In genomic region chr11:11937957-11938356, GRCh38 we compare ENCODE assay signal across 30 cellular contexts.
DNase-seq lines count a peak whose midpoint lies in the region; ATAC-seq and TF ChIP-seq lines count a peak whose summit lies in the region.
"Had no signal": no experiment of that assay in that cellular context is flagged by ENCODE, and none has a peak within 500 bp of the region (broad histone marks: within the 10 kb centered on the region; RNA-seq: fewer than 3 reads in every experiment).

No MANE protein-coding gene starts in this region.

- H4K8ac ChIP-seq in IMR-90 (ENCODE audit: low read depth in 2 of 2, low read length in 2 of 2), result no peak overlapping the region

- no peak for TF ChIP-seq POLR2A in IMR-90 (IDR thresholded peaks at IDR 0.05; ENCODE audit: low read depth, low read length)

- intact Hi-C loops in IMR-90 (cut with micrococcal nuclease) (no loop called here), mucosa of descending colon (cut with DNase I, micrococcal nuclease) (loop anchor here in 1 of 2 donors (10.0 kb wide), 1 partner anchor 107 kb away; no protein-coding TSS in a partner anchor)

- no peak overlapping the region for H3K23ac ChIP-seq in IMR-90 (ENCODE audit: low read depth, low read length)

- H2BK15ac ChIP-seq in IMR-90 (ENCODE audit: low read depth, low read length), result no peak overlapping the region

- H3K9me3 ChIP-seq in IMR-90 (ENCODE audit: control insufficient read depth, insufficient read depth, low read length), result no peaks in the 10 kb centered on the region
- H3K9me3 ChIP-seq in SK-N-MC (ENCODE audit: low read depth, low read length), result no peaks in the 10 kb centered on the region
- H3K9me3 ChIP-seq in mucosa of descending colon, result no peaks in the 10 kb centered on the region
- H3K9me3 ChIP-seq: sigmoid colon, SK-N-SH, tibial nerve had no signal

- no peak overlapping the region for H3K18ac ChIP-seq in IMR-90 (ENCODE audit: low read depth, low read length)

- H3K9ac ChIP-seq in IMR-90 (ENCODE audit: low read depth, low read length) (no peak overlapping the region), SK-N-MC (ENCODE audit: insufficient read length) (no peak overlapping the region)
- H3K9ac ChIP-seq: SK-N-SH had no signal

- H2AFZ ChIP-seq in IMR-90 (replicated peaks; ENCODE audit: low read length, poor library complexity), result no peak overlapping the region

- H2BK20ac ChIP-seq in IMR-90 (ENCODE audit: low read depth, low read length), result no peak overlapping the region

- H3K4me3 ChIP-seq in IMR-90 (ENCODE audit: insufficient read depth, low read depth, low read length) (no peak overlapping the region), SK-N-MC (no peak overlapping the region), mucosa of descending colon (no peak overlapping the region)
- H3K4me3 ChIP-seq: GM12878, sigmoid colon, tibial nerve had no signal

- no TSS peak for BruUV-seq in IMR-90 (replicated peaks; lab: Mats Ljungman, UMichigan)

- peak; percentile 48 for DNase-seq in DMS53 (lab: John Stamatoyannopoulos, UW)
- peak; percentile 38 for DNase-seq in IMR-90
- no peak for DNase-seq in SK-N-MC (ENCODE audit: low read depth, low spot score)
- DNase-seq in left lobe of liver (ENCODE audit: low spot score), result no peak
- no peak for DNase-seq in mucosa of descending colon
- DNase-seq in activated naive CD4-positive, alpha-beta T cell treated with anti-CD3 and anti-CD28 coated beads, Interleukin-2, amount 50 U/mL, for 16 hours, result no peak
- DNase-seq in NCI-H2227 (lab: John Stamatoyannopoulos, UW; ENCODE audit: unreplicated experiment), result no peak
- DNase-seq: ACHN; activated B cell treated with CpG ODN at 0.5 μM for 24 hours; activated CD4-positive, alpha-beta T cell treated with anti-CD3 and anti-CD28 coated beads, Interleukin-2, amount 50 U/mL, for 1 hour; activated gamma-delta T cell treated with Interleukin-2 at 50 U/mL for 16 hours; activated T-cell treated with anti-CD3 and anti-CD28 coated beads, Interleukin-2, amount 50 U/mL, for 1 hour; CD8-positive, alpha-beta T cell; cortex of kidney; effector memory CD8-positive, alpha-beta T cell; erythroblast; foreskin fibroblast; GOT3; midbrain; naive thymus-derived CD4-positive, alpha-beta T cell; NCI-H446; NCI-H774; nucleus accumbens; sigmoid colon; SK-N-SH; stimulated activated CD4-positive, alpha-beta T cell treated with anti-CD3 and anti-CD28 coated beads, Interleukin-15, amount 100 ng/mL, for 24 hours; stimulated activated CD4-positive, alpha-beta T cell treated with anti-CD3 and anti-CD28 coated beads, Interleukin-4, amount 100 ng/mL, for 4 hours had no signal

- CTCF ChIA-PET in IMR-90 (lab: Yijun Ruan, JAX), result interaction anchor here (1.1 kb wide), 1 partner anchor 29 kb away, joined by 3 read pairs; no protein-coding TSS in a partner anchor

- in situ Hi-C loops in IMR-90 (cut with MboI; ENCODE audit: low sequenced_read_pairs), result loop anchor here (10.0 kb wide), 1 partner anchor 107 kb away; no protein-coding TSS in a partner anchor

- H2BK5ac ChIP-seq in IMR-90 (ENCODE audit: low read depth, low read length, poor library complexity, severe bottlenecking), result peak overlapping the region; percentile 60

- no peak overlapping the region for H2AK9ac ChIP-seq in IMR-90 (replicated peaks; ENCODE audit: low read depth, low read length, poor library complexity)

- H3K56ac ChIP-seq in IMR-90 (ENCODE audit: extremely low read depth, insufficient read depth, low read length), result no peak overlapping the region

- no peaks in the 10 kb centered on the region for H4K20me1 ChIP-seq in IMR-90 (ENCODE audit: insufficient read depth, low read length)

- POLR2A ChIA-PET in IMR-90 (lab: Charles Lee; ENCODE audit: unreplicated experiment), result no interaction called here

- no peak overlapping the region for H4K5ac ChIP-seq in IMR-90 (ENCODE audit: low read depth, low read length)

- H2BK120ac ChIP-seq in IMR-90 (ENCODE audit: low read depth, low read length), result no peak overlapping the region

- H3K27ac ChIP-seq in IMR-90 (ENCODE audit: insufficient read depth, low read length), result no peak overlapping the region
- H3K27ac ChIP-seq in SK-N-MC, result peak overlapping the region; percentile 65; the same call in 1 of the 2 replicates
- H3K27ac ChIP-seq: sigmoid colon, tibial nerve had no signal

- peaks cover 3% of the 10 kb centered on the region for H3K9me1 ChIP-seq in IMR-90 (ENCODE audit: insufficient read depth, low read length)

- no peaks in the 10 kb centered on the region for H3K27me3 ChIP-seq in IMR-90 (ENCODE audit: control insufficient read depth, insufficient read depth, low read length)
- H3K27me3 ChIP-seq: sigmoid colon, tibial nerve had no signal

- H3K79me1 ChIP-seq in IMR-90 (ENCODE audit: low read depth in 1 of 2, low read length in 2 of 2), result peaks cover 10 to 18% of the 10 kb centered on the region in 2 experiments

- peaks cover 19% of the 10 kb centered on the region for H3K36me3 ChIP-seq in IMR-90 (ENCODE audit: control insufficient read depth, insufficient read depth, low read length)
- peaks cover 58% of the 10 kb centered on the region for H3K36me3 ChIP-seq in SK-N-MC (ENCODE audit: insufficient read depth, low read length)
- no peaks in the 10 kb centered on the region for H3K36me3 ChIP-seq in mucosa of descending colon (ENCODE audit: low read depth)

- WGBS in IMR-90 (ENCODE audit: extremely low coverage in 2 of 2, insufficient read length in 1 of 2), 2 experiments, result no CpG with 5 or more reads among the region's 1 CpG

- no peak overlapping the region for H3K14ac ChIP-seq in IMR-90 (replicated peaks; ENCODE audit: low read depth, low read length)

- TF ChIP-seq CTCF in IMR-90 (conservative IDR thresholded peaks at IDR 0.05; ENCODE audit: low read depth, low read length) (no peak), mucosa of descending colon (IDR thresholded peaks at IDR 0.05) (no peak)

- H3K4ac ChIP-seq in IMR-90 (ENCODE audit: low read depth, low read length), result no peak overlapping the region

- no peak for TF ChIP-seq RAD21 in IMR-90 (IDR thresholded peaks at IDR 0.05; ENCODE audit: low read length)

- ATAC-seq in IMR-90 (ENCODE audit: low read depth), result peak; percentile 29
- peak; percentile 26 for ATAC-seq in left lobe of liver
- no peak for ATAC-seq in mucosa of descending colon
- ATAC-seq in HG03039 (IDR thresholded peaks at IDR 0.05; ENCODE audit: unreplicated experiment), result no peak
- ATAC-seq: CD8-positive, alpha-beta T cell; effector memory CD8-positive, alpha-beta T cell; GM12878; naive thymus-derived CD4-positive, alpha-beta T cell had no signal

- no peak overlapping the region for H4K91ac ChIP-seq in IMR-90 (ENCODE audit: insufficient read depth, low read depth, low read length)

- dilution Hi-C loops in IMR-90 (cut with HindIII; ENCODE audit: low sequenced_read_pairs, unreplicated experiment), result no loop called here

- no peak overlapping the region for H2AK5ac ChIP-seq in IMR-90 (ENCODE audit: low read depth, low read length)

- no peaks in the 10 kb centered on the region for H3K4me1 ChIP-seq in IMR-90 (ENCODE audit: control insufficient read depth, insufficient read depth, low read length)
- H3K4me1 ChIP-seq in mucosa of descending colon (ENCODE audit: low read depth), result no peaks in the 10 kb centered on the region
- H3K4me1 ChIP-seq: tibial nerve had no signal

- no peak overlapping the region for H3K4me2 ChIP-seq in IMR-90 (ENCODE audit: low read depth, low read length)
- H3K4me2 ChIP-seq: SK-N-SH had no signal

TF ChIP-seq in IMR-90, 13 proteins besides CTCF, POLR2A, EP300 and RAD21:
- TF ChIP-seq NFE2L2 (IDR thresholded peaks at IDR 0.05; ENCODE audit: low read depth, low read length), result no peak
- TF ChIP-seq ELK1 (IDR thresholded peaks at IDR 0.05; ENCODE audit: borderline replicate concordance, low read depth, low read length), result no peak
- no peak for TF ChIP-seq USF2 (IDR thresholded peaks at IDR 0.05; ENCODE audit: low read depth, low read length)
- TF ChIP-seq CHD1 (IDR thresholded peaks at IDR 0.05; ENCODE audit: low read depth, low read length), result no peak
TF ChIP-seq in IMR-90: peak in this region for 0.

Comparison
In these comparisons a context has a peak if more than half of its experiments do, and no peak if none do; other contexts are left out.
1. DNase-seq: peak in DMS53 (single experiment) and IMR-90 (single experiment); none in SK-N-MC (single experiment), left lobe of liver (single experiment), mucosa of descending colon (0 of 3), activated naive CD4-positive, alpha-beta T cell treated with anti-CD3 and anti-CD28 coated beads, Interleukin-2, amount 50 U/mL, for 16 hours (single experiment) and NCI-H2227 (single experiment).
2. ATAC-seq: peak in IMR-90 (single experiment) and left lobe of liver (single experiment); none in mucosa of descending colon (single experiment) and HG03039 (single experiment).